In genomic region chr9:109968702-109969450, GRCh38 we compare ENCODE assay signal across 8 cellular contexts.
DNase-seq lines count a peak whose midpoint lies in the region; ATAC-seq, FAIRE-seq and TF ChIP-seq lines count a peak whose summit lies in the region.

No MANE protein-coding gene starts in this region.

- FAIRE-seq in frontal cortex (lab: Jason Lieb, UNC): no peak

- no peaks in the 10 kb centered on the region for H3K9me3 ChIP-seq in CD8-positive, alpha-beta T cell (ENCODE audit: low read length)
- H3K9me3 ChIP-seq in ascending aorta: no peaks in the 10 kb centered on the region

- peaks cover 36% of the 10 kb centered on the region for H3K4me1 Mint-ChIP-seq in CD8-positive, alpha-beta T cell (ENCODE audit: low read depth)
- peaks cover 11% of the 10 kb centered on the region for H3K4me1 Mint-ChIP-seq in HFFc6 (ENCODE audit: low read depth)

- CTCF ChIA-PET in CD8-positive, alpha-beta T cell (lab: Charles Lee): interaction anchor here (1.1 kb wide), 2 partner anchors 8 to 11 kb away, joined by 3 to 4 read pairs; no protein-coding TSS in a partner anchor

- peak overlapping the region; percentile 9 for H3K27ac ChIP-seq in CD8-positive, alpha-beta T cell (ENCODE audit: low read depth, low read length)
- H3K27ac ChIP-seq in ascending aorta: peak overlapping the region; percentile 10 to 31

- TF ChIP-seq CTCF in CD8-positive, alpha-beta T cell (IDR thresholded peaks at IDR 0.05): no peak
- TF ChIP-seq CTCF in HFFc6 (IDR thresholded peaks at IDR 0.05): peak; percentile 38
- TF ChIP-seq CTCF in ascending aorta (IDR thresholded peaks at IDR 0.05): peak in 1 of 3 experiments; percentile 8

- intact Hi-C loops in CD8-positive, alpha-beta T cell (cut with DNase I, micrococcal nuclease): loop anchor here in 1 of 2 experiments (5.0 kb wide), 1 partner anchor 78 kb away; no protein-coding TSS in a partner anchor
- intact Hi-C loops in ascending aorta (cut with DNase I): no loop called here

- H3K4me1 ChIP-seq in CD8-positive, alpha-beta T cell (ENCODE audit: insufficient read depth, low read length): peaks cover 29% of the 10 kb centered on the region
- peaks cover 0 to 12% of the 10 kb centered on the region in 2 donors for H3K4me1 ChIP-seq in ascending aorta

- ATAC-seq in CD8-positive, alpha-beta T cell: no peak
- ATAC-seq in left lobe of liver (peak; percentile 53), GM18498 (IDR thresholded peaks at IDR 0.05; ENCODE audit: unreplicated experiment) (no peak)

- POLR2A ChIA-PET in CD8-positive, alpha-beta T cell (lab: Charles Lee): no interaction called here

- no peaks in the 10 kb centered on the region for H3K27me3 Mint-ChIP-seq in CD8-positive, alpha-beta T cell (ENCODE audit: low read depth)
- H3K27me3 Mint-ChIP-seq in HFFc6 (ENCODE audit: insufficient read depth): no peaks in the 10 kb centered on the region

- no peaks in the 10 kb centered on the region for H3K27me3 ChIP-seq in CD8-positive, alpha-beta T cell (ENCODE audit: insufficient read depth, low read length)
- no peaks in the 10 kb centered on the region for H3K27me3 ChIP-seq in ascending aorta

- no peaks in the 10 kb centered on the region for H3K36me3 Mint-ChIP-seq in CD8-positive, alpha-beta T cell
- H3K36me3 Mint-ChIP-seq in HFFc6 (ENCODE audit: low read depth): peaks cover 4% of the 10 kb centered on the region; the same call in 1 of the 2 replicates

- H3K4me3 Mint-ChIP-seq in CD8-positive, alpha-beta T cell: peak overlapping the region; percentile 6
- H3K4me3 Mint-ChIP-seq in HFFc6: no peak overlapping the region

- no peaks in the 10 kb centered on the region for H3K9me3 Mint-ChIP-seq in CD8-positive, alpha-beta T cell
- no peaks in the 10 kb centered on the region for H3K9me3 Mint-ChIP-seq in HFFc6

- no peak for DNase-seq in CD8-positive, alpha-beta T cell
- DNase-seq in HFFc6 (peak; percentile 35), ascending aorta (ENCODE audit: low spot score in 2 of 2) (no peak), left lobe of liver (ENCODE audit: low spot score) (no peak), HPDE6-E6E7 (ENCODE audit: extremely low spot score) (no peak), frontal cortex (ENCODE audit: low spot score in 2 of 2) (no peak), AML-193 (lab: John Stamatoyannopoulos, UW) (no peak)

- no peaks in the 10 kb centered on the region for H3K36me3 ChIP-seq in CD8-positive, alpha-beta T cell (ENCODE audit: insufficient read depth, low read length)
- no peaks in the 10 kb centered on the region for H3K36me3 ChIP-seq in ascending aorta

- H3K27ac Mint-ChIP-seq in CD8-positive, alpha-beta T cell: peak overlapping the region; percentile 84
- H3K27ac Mint-ChIP-seq in HFFc6: no peak overlapping the region

- no peak overlapping the region for H3K4me3 ChIP-seq in CD8-positive, alpha-beta T cell (ENCODE audit: low read depth, low read length)
- H3K4me3 ChIP-seq in ascending aorta: no peak overlapping the region
